27 cellular contexts compared by ENCODE assay signal in the genomic region with DNA sequence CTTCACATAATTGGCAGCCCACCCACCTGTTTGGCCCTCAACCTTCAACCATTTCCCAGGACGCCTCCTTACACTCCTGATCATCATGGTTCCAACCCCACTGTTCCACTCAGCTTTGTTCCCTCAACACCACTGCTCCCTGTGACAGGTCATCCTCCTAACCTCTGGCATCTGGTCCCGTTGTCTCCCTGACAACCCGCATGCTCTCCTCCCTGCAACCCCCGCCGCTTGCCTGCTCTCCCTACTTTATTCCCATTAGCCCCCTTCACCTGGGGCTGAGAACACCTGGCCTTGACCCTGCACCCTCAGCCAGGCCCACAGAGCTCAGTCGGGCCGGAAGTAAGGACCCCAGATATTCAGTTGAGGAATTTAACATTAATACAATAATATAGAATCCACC. TPM values are rescaled to one million over a fixed set of nuclear protein-coding genes. Genes with fewer than 3 reads are reported as not detected.
"Had no signal": no experiment of that assay in that cellular context is flagged by ENCODE, and none has a peak within 500 bp of the region (broad histone marks: within the 10 kb centered on the region; RNA-seq: fewer than 3 reads in every experiment).

No MANE protein-coding gene starts in this region.

- H3K9me3 ChIP-seq: adrenal gland, breast epithelium, esophagus squamous epithelium, left lung, neutrophil, pancreas, psoas muscle, right atrium auricular region, tibial artery had no signal

- H3K4me1 ChIP-seq: adrenal gland, breast epithelium, pancreas had no signal

- H3K9me3 Mint-ChIP-seq: activated B cell treated with CpG ODN at 0.5 μM for 24 hours; activated T-cell treated with anti-CD3 and anti-CD28 coated beads, Interleukin-2, amount 50 U/mL, for 4 hours; activated T-helper 2 cell treated with anti-CD3 and anti-CD28 coated beads, Interferon-gamma antibody, Interleukin-2, Interleukin-4, amounts not matched to agents 10 μg/mL and 5 μg/mL and 100 μg/mL, durations not matched to agents 14 hours and 24 hours and 36 hours; central memory CD8-positive, alpha-beta T cell; immature natural killer cell; stimulated activated naive CD8-positive, alpha-beta T cell treated with anti-CD3 and anti-CD28 coated beads, Interleukin-15, Interleukin-2, amounts not matched to agents 100 ng/mL and 50 ng/mL, for 24 hours; T-helper 1 cell treated with Interleukin-12 subunit alpha and Interleukin-12 subunit beta and Interleukin-4 antibody, amounts not matched to agents 30 μg/mL and 1 μg/mL, for 36 hours had no signal

- ATAC-seq: activated CD4-positive, alpha-beta T cell treated with anti-CD3 and anti-CD28 coated beads for 36 hours; activated T-cell treated with anti-CD3 and anti-CD28 coated beads, Interleukin-2, amount 50 U/mL, for 4 hours; left lung; naive thymus-derived CD4-positive, alpha-beta T cell; pancreas; psoas muscle had no signal

- H3K27ac ChIP-seq: adrenal gland, breast epithelium, coronary artery, esophagus squamous epithelium, left lung, neutrophil, pancreas, psoas muscle, right atrium auricular region, tibial artery had no signal

- H3K4me3 ChIP-seq: adrenal gland, breast epithelium, coronary artery, esophagus squamous epithelium, left lung, lung, pancreas, psoas muscle, right atrium auricular region, tibial artery had no signal

- H3K4me3 Mint-ChIP-seq: activated B cell treated with CpG ODN at 0.5 μM for 24 hours; activated CD4-positive, alpha-beta T cell treated with anti-CD3 and anti-CD28 coated beads for 36 hours; activated naive CD8-positive, alpha-beta T cell; activated T-cell treated with anti-CD3 and anti-CD28 coated beads, Interleukin-2, amount 50 U/mL, for 4 hours; central memory CD8-positive, alpha-beta T cell; immature natural killer cell; naive thymus-derived CD4-positive, alpha-beta T cell; stimulated activated naive CD8-positive, alpha-beta T cell treated with anti-CD3 and anti-CD28 coated beads, Interleukin-15, Interleukin-2, amounts not matched to agents 100 ng/mL and 50 ng/mL, for 24 hours; T-helper 1 cell treated with Interleukin-12 subunit alpha and Interleukin-12 subunit beta and Interleukin-4 antibody, amounts not matched to agents 30 μg/mL and 1 μg/mL, for 36 hours had no signal

- H3K27me3 ChIP-seq: adrenal gland, breast epithelium, esophagus squamous epithelium, left lung, pancreas, right atrium auricular region, tibial artery had no signal

- H3K36me3 Mint-ChIP-seq: activated naive CD8-positive, alpha-beta T cell; naive thymus-derived CD4-positive, alpha-beta T cell had no signal

- H3K27ac Mint-ChIP-seq: activated B cell treated with CpG ODN at 0.5 μM for 24 hours; activated CD4-positive, alpha-beta T cell treated with anti-CD3 and anti-CD28 coated beads for 36 hours; activated naive CD8-positive, alpha-beta T cell; activated T-helper 2 cell treated with anti-CD3 and anti-CD28 coated beads, Interferon-gamma antibody, Interleukin-2, Interleukin-4, amounts not matched to agents 10 μg/mL and 5 μg/mL and 100 μg/mL, durations not matched to agents 14 hours and 24 hours and 36 hours; immature natural killer cell; naive thymus-derived CD4-positive, alpha-beta T cell; stimulated activated naive CD8-positive, alpha-beta T cell treated with anti-CD3 and anti-CD28 coated beads, Interleukin-15, Interleukin-2, amounts not matched to agents 100 ng/mL and 50 ng/mL, for 24 hours; T-helper 1 cell treated with Interleukin-12 subunit alpha and Interleukin-12 subunit beta and Interleukin-4 antibody, amounts not matched to agents 30 μg/mL and 1 μg/mL, for 36 hours had no signal

- H3K36me3 ChIP-seq: breast epithelium, left lung, neutrophil, pancreas had no signal

- H3K4me1 Mint-ChIP-seq: activated CD4-positive, alpha-beta T cell treated with anti-CD3 and anti-CD28 coated beads for 36 hours; central memory CD8-positive, alpha-beta T cell; immature natural killer cell; naive thymus-derived CD4-positive, alpha-beta T cell had no signal

- H3K27me3 Mint-ChIP-seq: activated B cell treated with CpG ODN at 0.5 μM for 24 hours had no signal

- DNase-seq: activated B cell treated with CpG ODN at 0.5 μM for 24 hours; activated CD4-positive, alpha-beta T cell treated with anti-CD3 and anti-CD28 coated beads for 36 hours; activated CD4-positive, alpha-beta T cell treated with anti-CD3 and anti-CD28 coated beads, Interleukin-2, amount 50 U/mL, for 4 hours; activated CD8-positive, alpha-beta memory T cell treated with anti-CD3 and anti-CD28 coated beads for 24 hours; activated CD8-positive, alpha-beta memory T cell treated with anti-CD3 and anti-CD28 coated beads, Interleukin-2, amount 50 U/mL, for 48 hours; activated naive CD4-positive, alpha-beta T cell; activated T-cell treated with anti-CD3 and anti-CD28 coated beads, Interleukin-2, amount 50 U/mL, for 4 hours; adrenal gland; esophagus squamous epithelium; immature natural killer cell; left lung; naive thymus-derived CD4-positive, alpha-beta T cell; pancreas; psoas muscle; stimulated activated CD4-positive, alpha-beta T cell treated with anti-CD3 and anti-CD28 coated beads, Interleukin-4, amount 100 ng/mL, for 4 hours; T1000; tibial artery had no signal

RNA-seq across cellular contexts. Expression of gene PCDHGC5, which starts 12.9 kb away (rescaled TPM):
- total RNA-seq: activated CD4-positive, alpha-beta T cell treated with anti-CD3 and anti-CD28 coated beads for 36 hours; activated T-cell treated with anti-CD3 and anti-CD28 coated beads, Interleukin-2, amount 50 U/mL, for 4 hours; activated T-helper 2 cell treated with anti-CD3 and anti-CD28 coated beads, Interferon-gamma antibody, Interleukin-2, Interleukin-4, amounts not matched to agents 10 μg/mL and 5 μg/mL and 100 μg/mL, durations not matched to agents 14 hours and 24 hours and 36 hours had no signal

RNA-seq across cellular contexts. Expression of gene PCDHGC4, which starts 17.0 kb away (rescaled TPM):
- total RNA-seq: activated CD4-positive, alpha-beta T cell treated with anti-CD3 and anti-CD28 coated beads for 36 hours; activated T-cell treated with anti-CD3 and anti-CD28 coated beads, Interleukin-2, amount 50 U/mL, for 4 hours; activated T-helper 2 cell treated with anti-CD3 and anti-CD28 coated beads, Interferon-gamma antibody, Interleukin-2, Interleukin-4, amounts not matched to agents 10 μg/mL and 5 μg/mL and 100 μg/mL, durations not matched to agents 14 hours and 24 hours and 36 hours had no signal
